In the genomic region with DNA sequence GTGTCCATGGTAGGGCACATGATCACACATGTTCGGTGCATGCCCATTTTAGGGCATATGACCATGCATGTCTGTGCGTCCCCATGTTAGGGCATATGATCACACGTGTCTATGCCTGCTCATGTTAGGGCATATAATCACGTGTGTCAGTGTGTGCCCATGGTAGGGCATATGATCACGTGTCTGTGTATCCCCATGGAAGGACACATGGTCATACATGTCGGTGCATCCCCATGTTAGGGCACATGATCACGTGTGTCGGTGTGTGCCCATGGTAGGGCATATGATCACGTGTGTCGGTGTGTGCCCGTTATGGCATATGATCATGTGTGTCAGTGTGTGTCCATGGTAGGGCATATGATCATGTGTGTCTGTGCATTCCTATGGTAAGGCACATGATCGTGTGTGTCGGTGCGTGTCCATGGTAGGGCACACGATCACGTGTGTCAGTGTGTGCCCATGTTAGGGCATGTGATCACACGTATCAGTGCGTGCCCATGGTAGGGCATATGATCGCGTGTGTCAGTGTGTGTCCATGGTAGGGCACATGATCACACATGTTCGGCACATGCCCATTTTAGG, we compare ENCODE assay signal across 25 cellular contexts. TPM values are rescaled to one million over a fixed set of nuclear protein-coding genes. Genes with fewer than 3 reads are reported as not detected.
"Had no signal": no experiment of that assay in that cellular context is flagged by ENCODE, and none has a peak within 500 bp of the region (broad histone marks: within the 10 kb centered on the region; RNA-seq: fewer than 3 reads in every experiment).

No MANE protein-coding gene starts in this region.

- H3K4me3 Mint-ChIP-seq: IgD-negative memory B cell had no signal

- H3K36me3 ChIP-seq: MG63, SJSA1 had no signal

- DNase-seq: Karpas-422, KG1, MG63, NCI-H1092, NCI-H1105 treated with DMSO at 0.1 percent for 48 hours, NCI-H1417 treated with DMSO at 0.1 percent for 48 hours, NCI-H146, NCI-H1694 treated with DMSO at 0.1 percent for 48 hours, NCI-H1930, NCI-H2081 treated with DMSO at 0.1 percent for 48 hours, NCI-H2171, NCI-H226, NCI-H446, NCI-H510A, NCI-H524 treated with DMSO at 0.1 percent for 48 hours, NCI-H69, NCI-H774, Right ventricle myocardium superior, RPMI8226, SIG-M5 had no signal

- H3K9me3 ChIP-seq: MG63, SJSA1 had no signal

- H3K9me3 Mint-ChIP-seq: IgD-negative memory B cell had no signal

- H3K4me1 ChIP-seq: SJSA1 had no signal

- FAIRE-seq: RCC 7860 had no signal

- H3K27ac ChIP-seq: SJSA1, SK-N-MC had no signal

- H3K27me3 ChIP-seq: MG63 had no signal

- H3K4me3 ChIP-seq: MG63, SJSA1, SK-N-MC had no signal

- H3K27ac Mint-ChIP-seq: IgD-negative memory B cell had no signal

- H3K36me3 Mint-ChIP-seq: IgD-negative memory B cell had no signal

RNA-seq across cellular contexts. Expression of gene BIRC7, which starts 50.4 kb away (rescaled TPM):
- total RNA-seq: HT1080, SJSA1 had no signal
- polyA plus RNA-seq: IgD-negative memory B cell had no signal
